Comparison of ENCODE assay signal across 8 cellular contexts in genomic region chr2:96321230-96322103, GRCh38. TPM values are rescaled to one million over a fixed set of nuclear protein-coding genes. Genes with fewer than 3 reads are reported as not detected.
A peak's percentile ranks its signal among the peaks of the same experiment; 100 is the strongest.
DNase-seq lines count a peak whose midpoint lies in the region; ATAC-seq and TF ChIP-seq lines count a peak whose summit lies in the region.

No MANE protein-coding gene starts in this region.

- no peak overlapping the region for H3K27ac ChIP-seq in A673 (ENCODE audit: low read depth, low read length, poor library complexity, severe bottlenecking)

- H3K27me3 Mint-ChIP-seq in activated CD8-positive, alpha-beta T cell treated with anti-CD3 and anti-CD28 coated beads, Interleukin-2, amount 10 ng/mL, durations not matched to agents 7 days and 5 days (ENCODE audit: low read depth): no peaks in the 10 kb centered on the region
- peaks cover 79% of the 10 kb centered on the region for H3K27me3 Mint-ChIP-seq in nephron progenitor cell (ENCODE audit: low read depth, poor library complexity)

- no peak for TF ChIP-seq CTCF in A673 (conservative IDR thresholded peaks at IDR 0.05; ENCODE audit: low read depth, low read length)
- TF ChIP-seq CTCF in epithelial cell of proximal tubule (conservative IDR thresholded peaks at IDR 0.05; ENCODE audit: low read depth, low read length): peak; percentile 2
- no peak for TF ChIP-seq CTCF in nephron progenitor cell (IDR thresholded peaks at IDR 0.05)

- H3K27me3 ChIP-seq in A673 (replicated peaks; ENCODE audit: insufficient read depth, low read depth, low read length, poor library complexity): peaks cover 18% of the 10 kb centered on the region

- peaks cover 61% of the 10 kb centered on the region for H3K4me1 Mint-ChIP-seq in activated CD8-positive, alpha-beta T cell treated with anti-CD3 and anti-CD28 coated beads, Interleukin-2, amount 10 ng/mL, durations not matched to agents 7 days and 5 days (ENCODE audit: low read depth)
- peaks cover 37% of the 10 kb centered on the region for H3K4me1 Mint-ChIP-seq in nephron progenitor cell

- intact Hi-C loops in A673 (cut with micrococcal nuclease; ENCODE audit: unreplicated experiment): no loop called here

- BruUV-seq in A673 (replicated peaks; lab: Mats Ljungman, UMichigan): no TSS peak

- peak; percentile 87 for TF ChIP-seq POLR2A in GM18505 (IDR thresholded peaks at IDR 0.05; ENCODE audit: borderline replicate concordance, extremely low read depth, insufficient read depth, insufficient read length)

- peaks cover 33% of the 10 kb centered on the region for H3K36me3 Mint-ChIP-seq in activated CD8-positive, alpha-beta T cell treated with anti-CD3 and anti-CD28 coated beads, Interleukin-2, amount 10 ng/mL, durations not matched to agents 7 days and 5 days (ENCODE audit: low read depth)
- peaks cover 1% of the 10 kb centered on the region for H3K36me3 Mint-ChIP-seq in nephron progenitor cell (ENCODE audit: low read depth)

- no peaks in the 10 kb centered on the region for H3K4me1 ChIP-seq in A673 (ENCODE audit: insufficient read depth, low read length, poor library complexity, severe bottlenecking)

- POLR2A ChIA-PET in A673 (lab: Charles Lee; ENCODE audit: low non-redundant PET): interaction anchor here (1.1 kb wide), 1 partner anchor 14 kb away, joined by 3 read pairs; the partner anchor contains the start of gene NCAPH
- POLR2A ChIA-PET in activated CD8-positive, alpha-beta T cell treated with anti-CD3 and anti-CD28 coated beads, Interleukin-2, amount 10 ng/mL, durations not matched to agents 7 days and 5 days (lab: Charles Lee): interaction anchor here (0.6 to 2.8 kb wide), 11 partner anchors 11 to 159 kb away, joined by 3 to 75 read pairs (median 4); partner anchors contain the start of genes NCAPH and SNRNP200

- no peaks in the 10 kb centered on the region for H3K9me3 Mint-ChIP-seq in activated CD8-positive, alpha-beta T cell treated with anti-CD3 and anti-CD28 coated beads, Interleukin-2, amount 10 ng/mL, durations not matched to agents 7 days and 5 days (ENCODE audit: insufficient read depth)
- H3K9me3 Mint-ChIP-seq in nephron progenitor cell: no peaks in the 10 kb centered on the region

- DNase-seq in A673 (ENCODE audit: low spot score) (peak; percentile 46), NCI-H524 (lab: John Stamatoyannopoulos, UW) (peak; percentile 78 to 81), epithelial cell of proximal tubule (ENCODE audit: low read depth) (no peak), nephron progenitor cell (peak; percentile 74), superior temporal gyrus (ENCODE audit: extremely low spot score) (peak; percentile 23)
- peak; percentile 94 for DNase-seq in activated CD8-positive, alpha-beta T cell treated with anti-CD3 and anti-CD28 coated beads, Interleukin-2, amount 10 ng/mL, durations not matched to agents 7 days and 5 days

- H3K36me3 ChIP-seq in A673 (ENCODE audit: insufficient read depth, low read length, poor library complexity, severe bottlenecking): no peaks in the 10 kb centered on the region

- H3K27ac Mint-ChIP-seq in activated CD8-positive, alpha-beta T cell treated with anti-CD3 and anti-CD28 coated beads, Interleukin-2, amount 10 ng/mL, durations not matched to agents 7 days and 5 days: peak overlapping the region; percentile 89
- H3K27ac Mint-ChIP-seq in nephron progenitor cell: no peak overlapping the region

- no peaks in the 10 kb centered on the region for H3K9me3 ChIP-seq in A673 (ENCODE audit: low read depth, low read length, poor library complexity, severe bottlenecking)

- peak overlapping the region; percentile 78 for H3K4me3 Mint-ChIP-seq in activated CD8-positive, alpha-beta T cell treated with anti-CD3 and anti-CD28 coated beads, Interleukin-2, amount 10 ng/mL, durations not matched to agents 7 days and 5 days
- H3K4me3 Mint-ChIP-seq in nephron progenitor cell: peak overlapping the region; percentile 78

- CTCF ChIA-PET in A673 (lab: Charles Lee): no interaction called here
- CTCF ChIA-PET in activated CD8-positive, alpha-beta T cell treated with anti-CD3 and anti-CD28 coated beads, Interleukin-2, amount 10 ng/mL, durations not matched to agents 7 days and 5 days (lab: Charles Lee): interaction anchor here (0.9 to 4.9 kb wide), 13 partner anchors 9 to 536 kb away, joined by 3 to 25 read pairs (median 4); partner anchors contain the start of genes ANKRD39, ASTL, CIAO1 and NCAPH

- ATAC-seq in GM18505 (IDR thresholded peaks at IDR 0.05; ENCODE audit: unreplicated experiment) (peak; percentile 56), HG02973 (IDR thresholded peaks at IDR 0.05; ENCODE audit: unreplicated experiment) (peak; percentile 43)
- ATAC-seq in activated CD8-positive, alpha-beta T cell treated with anti-CD3 and anti-CD28 coated beads, Interleukin-2, amount 10 ng/mL, durations not matched to agents 7 days and 5 days: peak; percentile 74

- peak overlapping the region; percentile 54 for H3K4me3 ChIP-seq in A673 (ENCODE audit: low read depth, low read length, poor library complexity, severe bottlenecking)
- peak overlapping the region; percentile 64 for H3K4me3 ChIP-seq in epithelial cell of proximal tubule (ENCODE audit: low read depth, low read length)

RNA-seq across cellular contexts. Expression of gene ITPRIPL1, which starts 3.6 kb away (rescaled TPM):
- total RNA-seq in A673 (2021): 23.5 and 23.9 TPM in 2 replicates
- 10 to 100 TPM; 43.4 to 43.5 TPM for total RNA-seq in activated CD8-positive, alpha-beta T cell treated with anti-CD3 and anti-CD28 coated beads, Interleukin-2, amount 10 ng/mL, durations not matched to agents 7 days and 5 days
- 7.7 and 10.3 TPM in 2 replicates for total RNA-seq in epithelial cell of proximal tubule

RNA-seq across cellular contexts. Expression of gene NCAPH, which starts 14.1 kb away (rescaled TPM):
- total RNA-seq in A673 (2021): 87.6 and 102 TPM in 2 replicates
- 100 to 1,000 TPM in 1 of 2 experiments, 10 to 100 TPM in 1; 87.3 to 101 TPM for total RNA-seq in activated CD8-positive, alpha-beta T cell treated with anti-CD3 and anti-CD28 coated beads, Interleukin-2, amount 10 ng/mL, durations not matched to agents 7 days and 5 days
- total RNA-seq in epithelial cell of proximal tubule: 45.2 and 58.7 TPM in 2 replicates

RNA-seq across cellular contexts. Expression of gene SNRNP200, which starts 16.1 kb away (rescaled TPM):
- 202 and 208 TPM in 2 replicates for total RNA-seq in A673 (2021)
- 100 to 1,000 TPM; 177 to 181 TPM for total RNA-seq in activated CD8-positive, alpha-beta T cell treated with anti-CD3 and anti-CD28 coated beads, Interleukin-2, amount 10 ng/mL, durations not matched to agents 7 days and 5 days
- 77.2 and 88.9 TPM in 2 replicates for total RNA-seq in epithelial cell of proximal tubule

RNA-seq across cellular contexts. Expression of gene CIAO1, which starts 55.4 kb away (rescaled TPM):
- total RNA-seq in A673 (2021) (76.8 and 79.7 TPM in 2 replicates), epithelial cell of proximal tubule (110 and 155 TPM in 2 replicates)
- 10 to 100 TPM; 64.9 to 65.9 TPM for total RNA-seq in activated CD8-positive, alpha-beta T cell treated with anti-CD3 and anti-CD28 coated beads, Interleukin-2, amount 10 ng/mL, durations not matched to agents 7 days and 5 days

RNA-seq across cellular contexts. Expression of gene TMEM127, which starts 55.7 kb away (rescaled TPM):
- total RNA-seq in A673 (2021) (23.6 and 25.5 TPM in 2 replicates), epithelial cell of proximal tubule (21.3 and 25.9 TPM in 2 replicates)
- 10 to 100 TPM; 31.8 to 34.2 TPM for total RNA-seq in activated CD8-positive, alpha-beta T cell treated with anti-CD3 and anti-CD28 coated beads, Interleukin-2, amount 10 ng/mL, durations not matched to agents 7 days and 5 days
